Comparison of ENCODE assay signal across 11 cellular contexts in the genomic region with DNA sequence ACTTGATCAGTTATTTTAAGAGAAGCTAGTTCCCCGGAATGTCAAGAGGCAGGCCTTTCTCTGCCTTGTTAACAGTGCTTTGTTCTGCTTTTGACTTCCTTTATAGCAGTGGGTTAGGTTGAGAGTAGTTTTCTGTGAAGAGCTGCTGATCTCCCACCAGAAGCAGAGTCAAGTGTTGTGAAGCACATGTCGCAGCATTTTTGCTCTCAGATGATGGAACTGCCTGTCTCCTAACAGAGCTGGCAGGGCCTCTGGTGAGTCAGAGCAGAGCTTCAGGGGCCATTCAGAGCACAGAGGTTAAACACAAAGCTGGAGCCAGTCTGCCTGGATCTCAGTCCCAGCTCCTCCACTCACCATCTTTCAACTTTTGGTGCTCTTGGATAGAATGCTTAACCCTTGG.
A peak's percentile ranks its signal among the peaks of the same experiment; 100 is the strongest.
DNase-seq lines count a peak whose midpoint lies in the region; ATAC-seq and TF ChIP-seq lines count a peak whose summit lies in the region.
"Had no signal": no experiment of that assay in that cellular context is flagged by ENCODE, and none has a peak within 500 bp of the region (broad histone marks: within the 10 kb centered on the region; RNA-seq: fewer than 3 reads in every experiment).

No MANE protein-coding gene starts in this region.

- no peaks in the 10 kb centered on the region for H3K27me3 ChIP-seq in testis

- no peak for TF ChIP-seq CTCF in astrocyte of the spinal cord (IDR thresholded peaks at IDR 0.05; ENCODE audit: low read depth, low read length)
- no peak for TF ChIP-seq CTCF in activated CD8-positive, alpha-beta T cell treated with anti-CD3 and anti-CD28 coated beads for 36 hours (IDR thresholded peaks at IDR 0.05)
- no peak for TF ChIP-seq CTCF in testis (IDR thresholded peaks at IDR 0.05)

- in situ Hi-C loops in astrocyte of the spinal cord (cut with HindIII; ENCODE audit: low sequenced_read_pairs): no loop called here

- no peaks in the 10 kb centered on the region for H3K9me3 Mint-ChIP-seq in activated CD8-positive, alpha-beta T cell treated with anti-CD3 and anti-CD28 coated beads for 36 hours
- peaks cover 4% of the 10 kb centered on the region for H3K9me3 Mint-ChIP-seq in activated CD8-positive, alpha-beta T cell treated with anti-CD3 and anti-CD28 coated beads, Interleukin-2, amount 10 ng/mL, durations not matched to agents 7 days and 5 days (ENCODE audit: insufficient read depth)
- H3K9me3 Mint-ChIP-seq: T-helper 1 cell treated with Interleukin-12 subunit alpha and Interleukin-12 subunit beta and Interleukin-4 antibody, amounts not matched to agents 30 μg/mL and 1 μg/mL, for 36 hours had no signal

- peak; percentile 81 for DNase-seq in AG20443 (ENCODE audit: low spot score)
- DNase-seq in HT1080 (ENCODE audit: low read depth): peak; percentile 67
- DNase-seq in astrocyte of the spinal cord (ENCODE audit: low read depth, low spot score): peak; percentile 58
- peak; percentile 18 for DNase-seq in left kidney (ENCODE audit: low read depth, low spot score)
- DNase-seq in activated CD8-positive, alpha-beta T cell treated with anti-CD3 and anti-CD28 coated beads for 36 hours: no peak
- DNase-seq in testis: no peak
- no peak for DNase-seq in activated CD8-positive, alpha-beta T cell treated with anti-CD3 and anti-CD28 coated beads, Interleukin-2, amount 10 ng/mL, durations not matched to agents 7 days and 5 days
- DNase-seq: immature natural killer cell had no signal

- H3K27ac Mint-ChIP-seq in activated CD8-positive, alpha-beta T cell treated with anti-CD3 and anti-CD28 coated beads for 36 hours: no peak overlapping the region
- no peak overlapping the region for H3K27ac Mint-ChIP-seq in activated CD8-positive, alpha-beta T cell treated with anti-CD3 and anti-CD28 coated beads, Interleukin-2, amount 10 ng/mL, durations not matched to agents 7 days and 5 days
- H3K27ac Mint-ChIP-seq: immature natural killer cell; T-helper 1 cell treated with Interleukin-12 subunit alpha and Interleukin-12 subunit beta and Interleukin-4 antibody, amounts not matched to agents 30 μg/mL and 1 μg/mL, for 36 hours had no signal

- H3K27ac ChIP-seq in testis: no peak overlapping the region

- intact Hi-C loops in activated CD8-positive, alpha-beta T cell treated with anti-CD3 and anti-CD28 coated beads for 36 hours (cut with micrococcal nuclease): no loop called here
- intact Hi-C loops in testis (cut with DNase I; ENCODE audit: low total_unique reads): no loop called here

- no peak for TF ChIP-seq POLR2A in testis (IDR thresholded peaks at IDR 0.05)

- H3K27me3 Mint-ChIP-seq in activated CD8-positive, alpha-beta T cell treated with anti-CD3 and anti-CD28 coated beads for 36 hours: no peaks in the 10 kb centered on the region
- H3K27me3 Mint-ChIP-seq in activated CD8-positive, alpha-beta T cell treated with anti-CD3 and anti-CD28 coated beads, Interleukin-2, amount 10 ng/mL, durations not matched to agents 7 days and 5 days (ENCODE audit: low read depth): no peaks in the 10 kb centered on the region

- CTCF ChIA-PET in activated CD8-positive, alpha-beta T cell treated with anti-CD3 and anti-CD28 coated beads for 36 hours (lab: Charles Lee): no interaction called here
- CTCF ChIA-PET in activated CD8-positive, alpha-beta T cell treated with anti-CD3 and anti-CD28 coated beads, Interleukin-2, amount 10 ng/mL, durations not matched to agents 7 days and 5 days (lab: Charles Lee): no interaction called here

- WGBS in testis, 2 donors: 55 to 68% methylated on average over 2 of the region's 2 CpGs

- no peaks in the 10 kb centered on the region for H3K9me3 ChIP-seq in testis

- no peak overlapping the region for H3K4me3 ChIP-seq in astrocyte of the spinal cord (ENCODE audit: low read depth, low read length)
- no peak overlapping the region for H3K4me3 ChIP-seq in testis
- H3K4me3 ChIP-seq: K562 had no signal

- no peaks in the 10 kb centered on the region for H3K4me1 Mint-ChIP-seq in activated CD8-positive, alpha-beta T cell treated with anti-CD3 and anti-CD28 coated beads for 36 hours (ENCODE audit: low read depth)
- no peaks in the 10 kb centered on the region for H3K4me1 Mint-ChIP-seq in activated CD8-positive, alpha-beta T cell treated with anti-CD3 and anti-CD28 coated beads, Interleukin-2, amount 10 ng/mL, durations not matched to agents 7 days and 5 days (ENCODE audit: low read depth)
- H3K4me1 Mint-ChIP-seq: immature natural killer cell had no signal

- H3K36me3 Mint-ChIP-seq in activated CD8-positive, alpha-beta T cell treated with anti-CD3 and anti-CD28 coated beads for 36 hours (ENCODE audit: low read depth): no peaks in the 10 kb centered on the region
- no peaks in the 10 kb centered on the region for H3K36me3 Mint-ChIP-seq in activated CD8-positive, alpha-beta T cell treated with anti-CD3 and anti-CD28 coated beads, Interleukin-2, amount 10 ng/mL, durations not matched to agents 7 days and 5 days (ENCODE audit: low read depth)
- H3K36me3 Mint-ChIP-seq: immature natural killer cell had no signal

- no peak overlapping the region for H3K4me3 Mint-ChIP-seq in activated CD8-positive, alpha-beta T cell treated with anti-CD3 and anti-CD28 coated beads for 36 hours
- H3K4me3 Mint-ChIP-seq in activated CD8-positive, alpha-beta T cell treated with anti-CD3 and anti-CD28 coated beads, Interleukin-2, amount 10 ng/mL, durations not matched to agents 7 days and 5 days: no peak overlapping the region
- H3K4me3 Mint-ChIP-seq: immature natural killer cell; T-helper 1 cell treated with Interleukin-12 subunit alpha and Interleukin-12 subunit beta and Interleukin-4 antibody, amounts not matched to agents 30 μg/mL and 1 μg/mL, for 36 hours had no signal

- POLR2A ChIA-PET in activated CD8-positive, alpha-beta T cell treated with anti-CD3 and anti-CD28 coated beads for 36 hours (lab: Charles Lee): no interaction called here
- POLR2A ChIA-PET in activated CD8-positive, alpha-beta T cell treated with anti-CD3 and anti-CD28 coated beads, Interleukin-2, amount 10 ng/mL, durations not matched to agents 7 days and 5 days (lab: Charles Lee): no interaction called here

- ATAC-seq in GM21529 (IDR thresholded peaks at IDR 0.05; ENCODE audit: unreplicated experiment): no peak
- ATAC-seq in activated CD8-positive, alpha-beta T cell treated with anti-CD3 and anti-CD28 coated beads for 36 hours: no peak
- no peak for ATAC-seq in activated CD8-positive, alpha-beta T cell treated with anti-CD3 and anti-CD28 coated beads, Interleukin-2, amount 10 ng/mL, durations not matched to agents 7 days and 5 days
- ATAC-seq: K562 had no signal

- no peaks in the 10 kb centered on the region for H3K36me3 ChIP-seq in testis (ENCODE audit: low read depth, missing control alignments)

- no peaks in the 10 kb centered on the region for H3K4me1 ChIP-seq in testis

Comparison
In these comparisons a context has a peak if more than half of its experiments do, and no peak if none do; other contexts are left out.
1. DNase-seq: peak in AG20443 (single experiment), HT1080 (single experiment), astrocyte of the spinal cord (single experiment) and left kidney (single experiment); none in activated CD8-positive, alpha-beta T cell treated with anti-CD3 and anti-CD28 coated beads for 36 hours (single experiment), testis (single experiment) and activated CD8-positive, alpha-beta T cell treated with anti-CD3 and anti-CD28 coated beads, Interleukin-2, amount 10 ng/mL, durations not matched to agents 7 days and 5 days (single experiment).